In the genomic region with DNA sequence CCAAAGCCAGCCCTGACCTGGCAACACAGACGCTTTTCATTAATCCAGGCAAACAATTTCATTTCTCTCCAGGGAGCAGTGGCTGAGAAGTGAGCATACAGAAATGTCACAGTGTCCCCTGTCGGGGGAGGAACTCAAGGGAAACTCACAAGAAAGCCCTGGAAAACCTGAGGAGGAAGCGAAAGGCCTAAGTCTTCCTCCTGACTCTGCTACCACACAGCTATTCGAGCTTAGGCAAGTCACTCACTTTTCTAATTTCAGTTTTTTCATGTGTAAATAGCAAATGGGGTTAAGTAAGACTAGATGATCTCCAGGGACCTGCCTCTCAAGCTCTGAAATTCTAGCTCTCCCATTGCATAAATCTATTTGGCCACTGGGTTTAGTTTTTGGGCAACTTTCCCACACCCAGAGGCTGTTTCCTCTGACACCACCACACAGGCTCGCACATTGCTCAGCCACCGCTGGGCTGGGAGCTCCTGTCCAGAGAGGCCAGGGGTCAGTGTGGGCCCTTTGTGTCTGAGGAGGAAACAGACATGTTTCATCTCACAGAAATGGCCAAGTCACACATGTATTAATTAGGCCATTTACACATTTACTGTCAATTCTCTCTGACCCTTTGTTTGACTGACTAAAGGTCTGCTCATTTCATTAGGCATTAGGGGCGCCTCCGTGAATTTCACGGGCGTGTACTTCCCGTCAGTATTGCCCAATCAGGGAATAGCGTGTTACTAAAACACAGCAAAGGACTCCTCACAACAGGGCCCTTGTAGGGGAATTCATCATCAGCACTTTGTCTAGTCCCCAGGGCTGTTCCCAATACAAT, we compare ENCODE assay signal across 8 cellular contexts. TPM values are rescaled to one million over a fixed set of nuclear protein-coding genes. Genes with fewer than 3 reads are reported as not detected.
DNase-seq lines count a peak whose midpoint lies in the region; FAIRE-seq and TF ChIP-seq lines count a peak whose summit lies in the region.

No MANE protein-coding gene starts in this region.

- no TSS peak for BruUV-seq in Caco-2 (replicated peaks; lab: Mats Ljungman, UMichigan)

- WGBS in mesenchymal stem cell: 27% methylated on average over 10 of the region's 12 CpGs
- 61% methylated on average over 12 of the region's 12 CpGs; no CpG with 5 or more reads in 1 of the 2 donors for WGBS in transverse colon (ENCODE audit: low coverage in 1 of 2), 2 donors

- intact Hi-C loops in transverse colon (cut with DNase I; ENCODE audit: low total_unique reads): loop anchor here (2.0 to 10.0 kb wide), 3 partner anchors 31 to 131 kb away; a partner anchor contains a TSS
- intact Hi-C loops in Caco-2 (cut with micrococcal nuclease; ENCODE audit: unreplicated experiment): no loop called here

- no peaks in the 10 kb centered on the region for H3K27me3 Mint-ChIP-seq in chondrocyte (ENCODE audit: low read depth)
- H3K27me3 Mint-ChIP-seq in Caco-2 (ENCODE audit: insufficient read depth, unreplicated experiment): no peaks in the 10 kb centered on the region

- H3K9me3 Mint-ChIP-seq in chondrocyte (ENCODE audit: low read depth) (no peaks in the 10 kb centered on the region), Caco-2 (ENCODE audit: unreplicated experiment) (no peaks in the 10 kb centered on the region)

- H2AFZ ChIP-seq in mesenchymal stem cell (ENCODE audit: low read depth, low read length): no peak overlapping the region

- H3K36me3 Mint-ChIP-seq in chondrocyte (ENCODE audit: low read depth) (peaks cover 29% of the 10 kb centered on the region), Caco-2 (ENCODE audit: insufficient read depth, unreplicated experiment) (peaks cover 79% of the 10 kb centered on the region)

- H3K36me3 ChIP-seq in mesenchymal stem cell (ENCODE audit: control insufficient read depth in 1 of 2, insufficient read depth in 2 of 2, low read depth in 1 of 2, low read length in 2 of 2) (peaks cover 69 to 70% of the 10 kb centered on the region in 2 experiments), transverse colon (peaks cover 0 to 65% (median 25%) of the 10 kb centered on the region in 4 donors), Caco-2 (ENCODE audit: control insufficient read depth, insufficient read depth, low read length) (peaks cover 15% of the 10 kb centered on the region)

- in situ Hi-C loops in transverse colon (cut with MboI; ENCODE audit: low pct_ligation_motif_present in 1 of 4, low pct_unique_long_range_greater_than_20kb in 1 of 4, low sequenced_read_pairs in 3 of 4): no loop called here

- H2BK5ac ChIP-seq in mesenchymal stem cell (ENCODE audit: low read depth, low read length, poor library complexity, severe bottlenecking): peak overlapping the region; percentile 26

- H3K18ac ChIP-seq in mesenchymal stem cell (ENCODE audit: low read depth in 1 of 2, low read length in 2 of 2): peak overlapping the region in 1 of 2 experiments; percentile 53

- peaks cover 55% of the 10 kb centered on the region for H3K4me1 Mint-ChIP-seq in chondrocyte (ENCODE audit: low read depth)
- H3K4me1 Mint-ChIP-seq in Caco-2 (ENCODE audit: low read depth, unreplicated experiment): no peaks in the 10 kb centered on the region

- POLR2A ChIA-PET in Caco-2 (lab: Charles Lee): no interaction called here

- no peak overlapping the region for H4K91ac ChIP-seq in mesenchymal stem cell (ENCODE audit: low read length)

- H3K27ac Mint-ChIP-seq in chondrocyte (ENCODE audit: unreplicated experiment): peak overlapping the region; percentile 97
- no peak overlapping the region for H3K27ac Mint-ChIP-seq in Caco-2 (ENCODE audit: unreplicated experiment)

- no peak overlapping the region for H3K14ac ChIP-seq in mesenchymal stem cell (ENCODE audit: low read length in 2 of 2)

- no peaks in the 10 kb centered on the region for H3K27me3 ChIP-seq in mesenchymal stem cell (ENCODE audit: control insufficient read depth in 1 of 2, insufficient read depth in 1 of 2, low read length in 2 of 2)
- H3K27me3 ChIP-seq in transverse colon: no peaks in the 10 kb centered on the region
- H3K27me3 ChIP-seq in Caco-2 (replicated peaks; ENCODE audit: control insufficient read depth, insufficient read depth, low read length): no peaks in the 10 kb centered on the region

- no peak overlapping the region for H2BK15ac ChIP-seq in mesenchymal stem cell (ENCODE audit: low read depth, poor library complexity, severe bottlenecking)

- TF ChIP-seq EP300 in transverse colon (IDR thresholded peaks at IDR 0.05; ENCODE audit: low read depth): peak; percentile 11

- H2BK12ac ChIP-seq in mesenchymal stem cell (ENCODE audit: low read length in 2 of 2): peak overlapping the region in 1 of 2 experiments; percentile 34

- H3K4ac ChIP-seq in mesenchymal stem cell (ENCODE audit: low read depth in 1 of 2, low read length in 2 of 2): peak overlapping the region in 1 of 2 experiments; percentile 63

- H3K4me3 ChIP-seq in mesenchymal stem cell (ENCODE audit: insufficient read depth in 1 of 2, low read depth in 1 of 2, low read length in 2 of 2) (peak overlapping the region in 1 of 2 experiments; percentile 60), transverse colon (no peak overlapping the region), Caco-2 (ENCODE audit: low read depth, low read length) (no peak overlapping the region)

- no peak for DNase-seq in GM19239 (ENCODE audit: insufficient read length, low spot score)
- peak; percentile 98 for DNase-seq in NCI-H460 (ENCODE audit: extremely low read depth, low read depth)
- no peak for DNase-seq in chondrocyte (ENCODE audit: low spot score)
- peak; percentile 97 for DNase-seq in mesenchymal stem cell
- no peak for DNase-seq in transverse colon
- no peak for DNase-seq in Caco-2
- no peak for DNase-seq in GM10266 (ENCODE audit: extremely low spot score)
- DNase-seq in NCI-H526 (lab: John Stamatoyannopoulos, UW): no peak

- peak overlapping the region; percentile 97 for H3K27ac ChIP-seq in mesenchymal stem cell (ENCODE audit: low read length, poor library complexity, severe bottlenecking)
- H3K27ac ChIP-seq in transverse colon: peak overlapping the region; percentile 77 to 89 (median 80)

- peak overlapping the region; percentile 58 for H4K8ac ChIP-seq in mesenchymal stem cell (ENCODE audit: low read length)

- no peak overlapping the region for H3K4me2 ChIP-seq in mesenchymal stem cell (ENCODE audit: low read length, poor library complexity, severe bottlenecking)

- peak overlapping the region; percentile 91 for H3K9ac ChIP-seq in mesenchymal stem cell (ENCODE audit: low read length)

- CTCF ChIA-PET in Caco-2 (lab: Charles Lee): interaction anchor here (0.5 kb wide), 1 partner anchor 63 kb away, joined by 4 read pairs; no protein-coding TSS in a partner anchor

- no peak for TF ChIP-seq POLR2A in transverse colon (IDR thresholded peaks at IDR 0.05)

- H2AK5ac ChIP-seq in mesenchymal stem cell (ENCODE audit: low read length, severe bottlenecking): peak overlapping the region; percentile 77

- H3K9me3 ChIP-seq in mesenchymal stem cell (ENCODE audit: control insufficient read depth, low read length) (no peaks in the 10 kb centered on the region), transverse colon (no peaks in the 10 kb centered on the region), Caco-2 (no peaks in the 10 kb centered on the region)

- H3K4me3 Mint-ChIP-seq in chondrocyte (ENCODE audit: unreplicated experiment): peak overlapping the region; percentile 46
- H3K4me3 Mint-ChIP-seq in Caco-2 (ENCODE audit: unreplicated experiment): no peak overlapping the region

- peak; percentile 81 for FAIRE-seq in GM19239 (lab: Jason Lieb, UNC)

- peaks cover 51% of the 10 kb centered on the region for H3K4me1 ChIP-seq in mesenchymal stem cell (ENCODE audit: control insufficient read depth, insufficient read depth, low read depth, low read length)
- peaks cover 23 to 56% (median 29%) of the 10 kb centered on the region in 4 donors for H3K4me1 ChIP-seq in transverse colon
- H3K4me1 ChIP-seq in Caco-2: peaks cover 6% of the 10 kb centered on the region

- peak; percentile 67 for TF ChIP-seq CTCF in chondrocyte (IDR thresholded peaks at IDR 0.05)
- peak in 3 of 5 experiments; percentile 16 to 25 (median 19) for TF ChIP-seq CTCF in transverse colon (IDR thresholded peaks at IDR 0.05)
- TF ChIP-seq CTCF in Caco-2 (IDR thresholded peaks at IDR 0.05; ENCODE audit: insufficient read depth in 1 of 2, low read depth in 1 of 2, low read length in 1 of 2, severe bottlenecking in 1 of 2, unreplicated experiment in 1 of 2): no peak
- TF ChIP-seq CTCF in GM10266 (IDR thresholded peaks at IDR 0.05; ENCODE audit: control insufficient read depth, insufficient read depth, low read depth, missing control alignments): no peak

- H3K79me1 ChIP-seq in mesenchymal stem cell (replicated peaks; ENCODE audit: low read length, poor library complexity, severe bottlenecking): peaks cover 33% of the 10 kb centered on the region

- H3K23ac ChIP-seq in mesenchymal stem cell (ENCODE audit: low read length in 2 of 2): no peak overlapping the region

- peak overlapping the region; percentile 2 for H2BK120ac ChIP-seq in mesenchymal stem cell (ENCODE audit: low read depth, low read length)

RNA-seq across cellular contexts. Expression of a gene that starts 9.8 kb away (rescaled TPM):
- total RNA-seq in NCI-H460 (2014; rRNA removed; shearing (Covaris generic)): 72.9 and 78.4 TPM in 2 replicates
- 128 and 155 TPM in 2 replicates for polyA plus RNA-seq in NCI-H460 (2014; cell fraction: nucleus; rRNA removed)
- total RNA-seq in chondrocyte (72.0 to 85.2 TPM (median 72.1 TPM) in 3 replicates), transverse colon (10 to 100 TPM; 12.7 to 22.1 (median 12.7) TPM), Caco-2 (2022) (33.2 and 38.8 TPM in 2 replicates)
- polyA plus RNA-seq in mesenchymal stem cell (2013, experiment 1 of 2): 53.1 TPM
- polyA plus RNA-seq in mesenchymal stem cell (2013, experiment 2 of 2): 53.5 TPM

Comparison
In these comparisons a context has a peak if more than half of its experiments do, and no peak if none do; other contexts are left out.
1. DNase-seq: peak in NCI-H460 (single experiment) and mesenchymal stem cell (single experiment); none in GM19239 (single experiment), chondrocyte (single experiment), transverse colon (single experiment), Caco-2 (0 of 2), GM10266 (single experiment) and NCI-H526 (0 of 2).
2. CTCF ChIP-seq: peak in chondrocyte (single experiment) and transverse colon (3 of 5); none in Caco-2 (0 of 2) and GM10266 (single experiment).